ENCODE assay signal across 22 cellular contexts in genomic region chr4:185529413-185529812, GRCh38. TPM values are rescaled to one million over a fixed set of nuclear protein-coding genes. Genes with fewer than 3 reads are reported as not detected.
"Had no signal": no experiment of that assay in that cellular context is flagged by ENCODE, and none has a peak within 500 bp of the region (broad histone marks: within the 10 kb centered on the region; RNA-seq: fewer than 3 reads in every experiment).

No MANE protein-coding gene starts in this region.

- ATAC-seq: activated CD8-positive, alpha-beta T cell treated with anti-CD3 and anti-CD28 coated beads for 36 hours; activated T-helper 17 cell treated with anti-CD3 and anti-CD28 coated beads, Interleukin-2, amount 50 U/mL, for 72 hours; left lung had no signal

- H3K4me3 ChIP-seq: cardiac muscle cell, left lung, testis had no signal

- H3K27ac ChIP-seq: cardiac muscle cell, left lung, testis had no signal

- H3K36me3 ChIP-seq: cardiac muscle cell, left lung had no signal

- H3K9me3 ChIP-seq: testis had no signal

- DNase-seq: activated CD4-positive, alpha-beta T cell treated with anti-CD3 and anti-CD28 coated beads, Interleukin-2, amount 10 ng/mL, durations not matched to agents 24 days and 14 days; activated CD4-positive, CD25-positive, alpha-beta regulatory T cell; activated CD8-positive, alpha-beta T cell treated with anti-CD3 and anti-CD28 coated beads for 36 hours; activated naive CD4-positive, alpha-beta T cell; activated naive CD8-positive, alpha-beta T cell treated with anti-CD3 and anti-CD28 coated beads for 36 hours; activated T-cell treated with anti-CD3 and anti-CD28 coated beads, Interleukin-2, amount 50 U/mL, for 1 hour; amygdala; dermis blood vessel endothelial cell; effector memory CD4-positive, alpha-beta T cell; foreskin fibroblast; head of caudate nucleus; kidney; left lung; nephron progenitor cell; nucleus accumbens; retina; stimulated activated CD4-positive, alpha-beta T cell treated with anti-CD3 and anti-CD28 coated beads, Interleukin-2, amount 100 ng/mL, for 48 hours; T-helper 1 cell; T-helper 9 cell; testis had no signal

- H3K27me3 ChIP-seq: testis had no signal

- H3K4me1 ChIP-seq: testis had no signal

RNA-seq across cellular contexts. Expression of gene PDLIM3, which starts 5.9 kb away (rescaled TPM):
- total RNA-seq: activated CD4-positive, alpha-beta T cell treated with anti-CD3 and anti-CD28 coated beads, Interleukin-2, amount 10 ng/mL, durations not matched to agents 24 days and 14 days; activated CD8-positive, alpha-beta T cell treated with anti-CD3 and anti-CD28 coated beads for 36 hours; activated naive CD8-positive, alpha-beta T cell treated with anti-CD3 and anti-CD28 coated beads for 36 hours; activated T-helper 17 cell treated with anti-CD3 and anti-CD28 coated beads, Interleukin-2, amount 50 U/mL, for 72 hours had no signal

RNA-seq across cellular contexts. Expression of gene CCDC110, which starts 57.9 kb away (rescaled TPM):
- total RNA-seq: activated CD4-positive, alpha-beta T cell treated with anti-CD3 and anti-CD28 coated beads, Interleukin-2, amount 10 ng/mL, durations not matched to agents 24 days and 14 days had no signal
- polyA plus RNA-seq: cardiac muscle cell had no signal
